In genomic region chr10:80475641-80476040, GRCh38 we compare ENCODE assay signal across 7 cellular contexts. TPM values are rescaled to one million over a fixed set of nuclear protein-coding genes. Genes with fewer than 3 reads are reported as not detected.
DNase-seq lines count a peak whose midpoint lies in the region; ATAC-seq and TF ChIP-seq lines count a peak whose summit lies in the region.
"Not testable (repeated sequence)": the region's sequence is repeated elsewhere in the genome, so short reads cannot be mapped to it uniquely, and the experiment has no call there.

No MANE protein-coding gene starts in this region.

- H3K4me1 Mint-ChIP-seq in CD4-positive, alpha-beta memory T cell = peaks cover 63 to 83% (median 74%) of the 10 kb centered on the region in 4 donors
- peaks cover 82% of the 10 kb centered on the region for H3K4me1 Mint-ChIP-seq in activated CD4-positive, alpha-beta T cell treated with anti-CD3 and anti-CD28 coated beads for 36 hours
- peaks cover 70% of the 10 kb centered on the region for H3K4me1 Mint-ChIP-seq in activated T-cell treated with anti-CD3 and anti-CD28 coated beads, Interleukin-2, amount 50 U/mL, for 72 hours (ENCODE audit: low read depth)
- peaks cover 77 to 78% of the 10 kb centered on the region in 2 donors for H3K4me1 Mint-ChIP-seq in natural killer cell
- H3K4me1 Mint-ChIP-seq in stimulated activated naive B cell treated with anti-CD40 and anti-IgM and Interleukin-4, amounts not matched to agents 10 μg/mL and 1 μg/mL and 100 μg/mL, for 72 hours = peaks cover 38 to 44% of the 10 kb centered on the region in 2 donors

- ATAC-seq in activated CD4-positive, alpha-beta T cell treated with anti-CD3 and anti-CD28 coated beads for 36 hours; activated T-cell treated with anti-CD3 and anti-CD28 coated beads, Interleukin-2, amount 50 U/mL, for 72 hours (replicated peaks in 1 of 2); natural killer cell; stimulated activated naive B cell treated with anti-CD40 and anti-IgM and Interleukin-4, amounts not matched to agents 10 μg/mL and 1 μg/mL and 100 μg/mL, for 72 hours (replicated peaks): not testable (repeated sequence)

- H3K9me3 Mint-ChIP-seq in CD4-positive, alpha-beta memory T cell = peaks cover 0 to 11% (median 3%) of the 10 kb centered on the region in 8 donors
- H3K9me3 Mint-ChIP-seq in activated CD4-positive, alpha-beta T cell treated with anti-CD3 and anti-CD28 coated beads for 36 hours (ENCODE audit: low read depth); activated T-cell treated with anti-CD3 and anti-CD28 coated beads, Interleukin-2, amount 50 U/mL, for 72 hours; natural killer cell; stimulated activated naive B cell treated with anti-CD40 and anti-IgM and Interleukin-4, amounts not matched to agents 10 μg/mL and 1 μg/mL and 100 μg/mL, for 72 hours: not testable (repeated sequence)

- peak overlapping the region in 6 of 7 donors; percentile 6 to 93 (median 64) for H3K27ac Mint-ChIP-seq in CD4-positive, alpha-beta memory T cell
- peak overlapping the region; percentile 47 for H3K27ac Mint-ChIP-seq in activated CD4-positive, alpha-beta T cell treated with anti-CD3 and anti-CD28 coated beads for 36 hours
- peak overlapping the region; percentile 86 for H3K27ac Mint-ChIP-seq in activated T-cell treated with anti-CD3 and anti-CD28 coated beads, Interleukin-2, amount 50 U/mL, for 72 hours
- H3K27ac Mint-ChIP-seq in natural killer cell = peak overlapping the region; percentile 91 to 92
- peak overlapping the region; percentile 20 for H3K27ac Mint-ChIP-seq in stimulated activated naive B cell treated with anti-CD40 and anti-IgM and Interleukin-4, amounts not matched to agents 10 μg/mL and 1 μg/mL and 100 μg/mL, for 72 hours

- H3K27me3 ChIP-seq in CD4-positive, alpha-beta memory T cell (ENCODE audit: insufficient read depth, low read length); adipocyte (replicated peaks; ENCODE audit: control insufficient read depth, insufficient read depth, low read length): not testable (repeated sequence)

- peak overlapping the region in 3 of 8 donors; percentile 13 to 43 (median 28) for H3K4me3 Mint-ChIP-seq in CD4-positive, alpha-beta memory T cell
- not testable (repeated sequence) for H3K4me3 Mint-ChIP-seq in activated CD4-positive, alpha-beta T cell treated with anti-CD3 and anti-CD28 coated beads for 36 hours; activated T-cell treated with anti-CD3 and anti-CD28 coated beads, Interleukin-2, amount 50 U/mL, for 72 hours; stimulated activated naive B cell treated with anti-CD40 and anti-IgM and Interleukin-4, amounts not matched to agents 10 μg/mL and 1 μg/mL and 100 μg/mL, for 72 hours
- H3K4me3 Mint-ChIP-seq in natural killer cell = peak overlapping the region; percentile 42

- H3K9me3 ChIP-seq in CD4-positive, alpha-beta memory T cell (ENCODE audit: control insufficient read depth in 1 of 2, low read length in 2 of 2) = not testable (repeated sequence)
- peaks cover 13% of the 10 kb centered on the region for H3K9me3 ChIP-seq in adipocyte (ENCODE audit: control insufficient read depth, low read length)

- not testable (repeated sequence) for H3K27me3 Mint-ChIP-seq in CD4-positive, alpha-beta memory T cell; activated CD4-positive, alpha-beta T cell treated with anti-CD3 and anti-CD28 coated beads for 36 hours; activated T-cell treated with anti-CD3 and anti-CD28 coated beads, Interleukin-2, amount 50 U/mL, for 72 hours (ENCODE audit: low read depth); natural killer cell (ENCODE audit: low read depth in 2 of 2); stimulated activated naive B cell treated with anti-CD40 and anti-IgM and Interleukin-4, amounts not matched to agents 10 μg/mL and 1 μg/mL and 100 μg/mL, for 72 hours

- H3K36me3 ChIP-seq in CD4-positive, alpha-beta memory T cell (ENCODE audit: insufficient read depth, low read length) = peaks cover 28% of the 10 kb centered on the region
- peaks cover 20% of the 10 kb centered on the region for H3K36me3 ChIP-seq in adipocyte (ENCODE audit: control insufficient read depth, insufficient read depth, low read length, severe bottlenecking)

- POLR2A ChIA-PET in CD4-positive, alpha-beta memory T cell (lab: Charles Lee; ENCODE audit: partially characterized antibody) = interaction anchor here (1.5 to 28.7 kb wide), 5 partner anchors 7 to 29 kb away, joined by 4 to 906 read pairs (median 22); partner anchors contain the start of gene TSPAN14
- POLR2A ChIA-PET in activated CD4-positive, alpha-beta T cell treated with anti-CD3 and anti-CD28 coated beads for 36 hours (lab: Charles Lee) = not testable (repeated sequence)

- H3K27ac ChIP-seq in CD4-positive, alpha-beta memory T cell (ENCODE audit: low read depth, low read length) = not testable (repeated sequence)

- peaks cover 80% of the 10 kb centered on the region for H3K4me1 ChIP-seq in CD4-positive, alpha-beta memory T cell (ENCODE audit: insufficient read depth, low read length)
- peaks cover 67% of the 10 kb centered on the region for H3K4me1 ChIP-seq in adipocyte (ENCODE audit: control insufficient read depth, insufficient read depth, low read length)

- H3K9ac ChIP-seq in adipocyte (ENCODE audit: low read length) = peak overlapping the region; percentile 71

- peaks cover 57 to 68% of the 10 kb centered on the region in 2 donors for H3K36me3 Mint-ChIP-seq in CD4-positive, alpha-beta memory T cell
- H3K36me3 Mint-ChIP-seq in activated CD4-positive, alpha-beta T cell treated with anti-CD3 and anti-CD28 coated beads for 36 hours (ENCODE audit: low read depth) = peaks cover 52% of the 10 kb centered on the region
- H3K36me3 Mint-ChIP-seq in activated T-cell treated with anti-CD3 and anti-CD28 coated beads, Interleukin-2, amount 50 U/mL, for 72 hours (ENCODE audit: insufficient read depth in 2 of 2) = peaks cover 11 to 33% of the 10 kb centered on the region in 2 donors
- H3K36me3 Mint-ChIP-seq in natural killer cell = not testable (repeated sequence)
- peaks cover 20 to 44% of the 10 kb centered on the region in 2 donors for H3K36me3 Mint-ChIP-seq in stimulated activated naive B cell treated with anti-CD40 and anti-IgM and Interleukin-4, amounts not matched to agents 10 μg/mL and 1 μg/mL and 100 μg/mL, for 72 hours

- not testable (repeated sequence) for TF ChIP-seq CTCF in natural killer cell (IDR thresholded peaks at IDR 0.05)

- CTCF ChIA-PET in CD4-positive, alpha-beta memory T cell (lab: Charles Lee; ENCODE audit: partially characterized antibody) = interaction anchor here (1.1 to 20.7 kb wide), 4 partner anchors 10 to 31 kb away, joined by 4 to 516 read pairs (median 121); no protein-coding TSS in a partner anchor
- CTCF ChIA-PET in activated CD4-positive, alpha-beta T cell treated with anti-CD3 and anti-CD28 coated beads for 36 hours (lab: Charles Lee) = interaction anchor here (1.0 to 21.2 kb wide), 4 partner anchors 11 to 28 kb away, joined by 3 to 372 read pairs (median 16); no protein-coding TSS in a partner anchor

- intact Hi-C loops in CD4-positive, alpha-beta memory T cell (cut with micrococcal nuclease); activated CD4-positive, alpha-beta T cell treated with anti-CD3 and anti-CD28 coated beads for 36 hours (cut with DNase I, micrococcal nuclease); cardiac septum (cut with DNase I); natural killer cell (cut with micrococcal nuclease): not testable (repeated sequence)

- not testable (repeated sequence) for H3K4me3 ChIP-seq in CD4-positive, alpha-beta memory T cell (ENCODE audit: low read length in 2 of 2); adipocyte (ENCODE audit: low read length)

- not testable (repeated sequence) for DNase-seq in CD4-positive, alpha-beta memory T cell; activated CD4-positive, alpha-beta T cell treated with anti-CD3 and anti-CD28 coated beads for 36 hours; activated T-cell treated with anti-CD3 and anti-CD28 coated beads, Interleukin-2, amount 50 U/mL, for 72 hours; adipocyte (ENCODE audit: low read depth); natural killer cell; stimulated activated naive B cell treated with anti-CD40 and anti-IgM and Interleukin-4, amounts not matched to agents 10 μg/mL and 1 μg/mL and 100 μg/mL, for 72 hours
- DNase-seq in cardiac septum (ENCODE audit: low spot score) = peak; percentile 15

RNA-seq across cellular contexts. Expression of gene TSPAN14, which starts 21.5 kb away (rescaled TPM):
- 100 to 1,000 TPM; 151 to 153 TPM for total RNA-seq in CD4-positive, alpha-beta memory T cell
- 100 to 1,000 TPM; 148 to 246 TPM for polyA plus RNA-seq in CD4-positive, alpha-beta memory T cell
- total RNA-seq in activated CD4-positive, alpha-beta T cell treated with anti-CD3 and anti-CD28 coated beads for 36 hours = 10 to 100 TPM; 37.6 to 43.8 TPM
- 10 to 100 TPM; 44.2 to 47.8 TPM for total RNA-seq in activated T-cell treated with anti-CD3 and anti-CD28 coated beads, Interleukin-2, amount 50 U/mL, for 72 hours
- total RNA-seq in cardiac septum (20.1 TPM), natural killer cell (100 to 1,000 TPM; 126 to 180 (median 173) TPM)

Comparison
In these comparisons a context has a peak if more than half of its experiments do, and no peak if none do; other contexts are left out.
1. H3K27ac Mint-ChIP-seq: peak in every context shown above with its lines; median percentile 92 in natural killer cell; 86 in activated T-cell treated with anti-CD3 and anti-CD28 coated beads, Interleukin-2, amount 50 U/mL, for 72 hours; 64 in CD4-positive, alpha-beta memory T cell; 47 in activated CD4-positive, alpha-beta T cell treated with anti-CD3 and anti-CD28 coated beads for 36 hours; 20 in stimulated activated naive B cell treated with anti-CD40 and anti-IgM and Interleukin-4, amounts not matched to agents 10 μg/mL and 1 μg/mL and 100 μg/mL, for 72 hours.